8 cellular contexts compared by ENCODE assay signal in the genomic region with DNA sequence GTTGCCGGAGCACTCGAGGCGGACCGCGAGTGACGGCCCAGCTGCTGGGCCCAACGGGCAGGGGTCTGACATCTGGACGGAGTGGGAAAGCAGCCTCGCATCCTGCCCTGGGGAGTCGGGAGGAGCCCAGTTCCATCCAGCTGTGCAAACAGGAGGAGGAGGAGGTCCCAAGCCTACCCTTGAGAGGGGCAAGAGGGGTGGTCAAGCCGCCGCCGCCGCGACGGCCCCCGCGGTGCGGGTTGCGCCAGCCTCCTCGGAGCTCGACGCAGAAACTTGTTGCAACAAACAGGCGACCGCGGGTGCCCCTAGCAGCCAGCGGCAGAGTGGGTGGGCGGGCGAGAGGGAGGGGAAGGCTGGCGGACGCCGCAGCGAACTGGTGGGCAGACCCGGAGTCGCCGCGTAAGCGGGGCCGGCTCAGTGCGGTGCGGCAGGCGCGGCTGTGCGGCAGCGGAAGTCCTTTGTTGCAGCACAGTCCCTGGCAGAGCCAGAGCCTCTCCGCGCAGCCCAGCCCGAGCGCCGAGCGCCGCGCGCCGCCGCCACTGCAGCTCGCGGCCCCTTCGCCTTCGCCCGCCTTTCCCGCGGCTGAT. TPM values are rescaled to one million over a fixed set of nuclear protein-coding genes. Genes with fewer than 3 reads are reported as not detected.
A peak's percentile ranks its signal among the peaks of the same experiment; 100 is the strongest.
DNase-seq lines count a peak whose midpoint lies in the region; ATAC-seq and TF ChIP-seq lines count a peak whose summit lies in the region.

A gene with protein sequence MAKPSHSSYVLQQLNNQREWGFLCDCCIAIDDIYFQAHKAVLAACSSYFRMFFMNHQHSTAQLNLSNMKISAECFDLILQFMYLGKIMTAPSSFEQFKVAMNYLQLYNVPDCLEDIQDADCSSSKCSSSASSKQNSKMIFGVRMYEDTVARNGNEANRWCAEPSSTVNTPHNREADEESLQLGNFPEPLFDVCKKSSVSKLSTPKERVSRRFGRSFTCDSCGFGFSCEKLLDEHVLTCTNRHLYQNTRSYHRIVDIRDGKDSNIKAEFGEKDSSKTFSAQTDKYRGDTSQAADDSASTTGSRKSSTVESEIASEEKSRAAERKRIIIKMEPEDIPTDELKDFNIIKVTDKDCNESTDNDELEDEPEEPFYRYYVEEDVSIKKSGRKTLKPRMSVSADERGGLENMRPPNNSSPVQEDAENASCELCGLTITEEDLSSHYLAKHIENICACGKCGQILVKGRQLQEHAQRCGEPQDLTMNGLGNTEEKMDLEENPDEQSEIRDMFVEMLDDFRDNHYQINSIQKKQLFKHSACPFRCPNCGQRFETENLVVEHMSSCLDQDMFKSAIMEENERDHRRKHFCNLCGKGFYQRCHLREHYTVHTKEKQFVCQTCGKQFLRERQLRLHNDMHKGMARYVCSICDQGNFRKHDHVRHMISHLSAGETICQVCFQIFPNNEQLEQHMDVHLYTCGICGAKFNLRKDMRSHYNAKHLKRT (plus strand): TSS at position 461 of the 587 bp plus-strand sequence. CDS start 16,735 bp downstream, outside the sequence.

- H3K4me1 ChIP-seq in ES-I3 (ENCODE audit: insufficient read depth, low read length): peaks cover 21% of the 10 kb centered on the region
- peaks cover 56% of the 10 kb centered on the region for H3K4me1 ChIP-seq in psoas muscle

- DNase-seq in NCI-H1694 treated with DMSO at 0.1 percent for 48 hours (lab: John Stamatoyannopoulos, UW): peak; percentile 83
- peak; percentile 66 to 95 (median 83) for DNase-seq in T-helper 2 cell
- DNase-seq in amygdala (lab: John Stamatoyannopoulos, UW): peak in 55 of 56 donors; percentile 12 to 88 (median 73)
- peak; percentile 92 for DNase-seq in left ventricle myocardium superior
- DNase-seq in psoas muscle: peak; percentile 90 to 93
- DNase-seq in ureter (ENCODE audit: low spot score): peak; percentile 87

- H3K27ac ChIP-seq in psoas muscle: peak within 1 kb of the TSS; percentile 99

- TF ChIP-seq CTCF in psoas muscle (IDR thresholded peaks at IDR 0.05): no peak

- WGBS in psoas muscle, 3 donors: 0% methylated on average over 35 to 63 of the region's 63 CpGs

- H3K9me3 ChIP-seq in ES-I3 (ENCODE audit: control insufficient read depth, insufficient read depth, low read length): no peaks in the 10 kb centered on the region
- no peaks in the 10 kb centered on the region for H3K9me3 ChIP-seq in psoas muscle

- H3K27me3 ChIP-seq in psoas muscle (ENCODE audit: insufficient read depth in 3 of 3, low read length in 2 of 3): no peaks in the 10 kb centered on the region

- ATAC-seq in HG02588 (IDR thresholded peaks at IDR 0.05; ENCODE audit: unreplicated experiment) (peak; percentile 17), left ventricle myocardium superior (peak; percentile 68), psoas muscle (peak; percentile 64 to 74 (median 70))

- intact Hi-C loops in left ventricle myocardium superior (cut with micrococcal nuclease) (no loop called here), psoas muscle (cut with DNase I) (loop anchor here in 1 of 2 donors (10.0 kb wide), 1 partner anchor 160 kb away; no protein-coding TSS in a partner anchor)

- peak within 1 kb of the TSS; percentile 68 for H3K9ac ChIP-seq in ES-I3 (ENCODE audit: low read depth, low read length)

- peak within 1 kb of the TSS; percentile 93 for H3K4me3 ChIP-seq in psoas muscle

- H3K36me3 ChIP-seq in ES-I3 (ENCODE audit: insufficient read depth, low read length) (no peaks in the 10 kb centered on the region), psoas muscle (ENCODE audit: insufficient read depth in 1 of 2, low read depth in 1 of 2) (no peaks in the 10 kb centered on the region)

RNA-seq across cellular contexts. Expression of the gene that starts here (rescaled TPM):
- total RNA-seq in left ventricle myocardium superior (23.7 TPM), psoas muscle (10 to 100 TPM; 18.6 to 26.3 (median 22.7) TPM), ureter (51.1 TPM)
- 10 to 100 TPM; 11.0 to 39.2 (median 13.8) TPM for polyA plus RNA-seq in psoas muscle

Comparison
In these comparisons a context has a peak if more than half of its experiments do, and no peak if none do; other contexts are left out.
1. Peak in every context shown above with its lines: DNase-seq, ATAC-seq, H3K4me3 ChIP-seq and H3K27ac ChIP-seq.
2. ATAC-seq: peak in every context shown above with its lines; median percentile 70 in psoas muscle; 68 in left ventricle myocardium superior; 17 in HG02588.